In the genomic region with DNA sequence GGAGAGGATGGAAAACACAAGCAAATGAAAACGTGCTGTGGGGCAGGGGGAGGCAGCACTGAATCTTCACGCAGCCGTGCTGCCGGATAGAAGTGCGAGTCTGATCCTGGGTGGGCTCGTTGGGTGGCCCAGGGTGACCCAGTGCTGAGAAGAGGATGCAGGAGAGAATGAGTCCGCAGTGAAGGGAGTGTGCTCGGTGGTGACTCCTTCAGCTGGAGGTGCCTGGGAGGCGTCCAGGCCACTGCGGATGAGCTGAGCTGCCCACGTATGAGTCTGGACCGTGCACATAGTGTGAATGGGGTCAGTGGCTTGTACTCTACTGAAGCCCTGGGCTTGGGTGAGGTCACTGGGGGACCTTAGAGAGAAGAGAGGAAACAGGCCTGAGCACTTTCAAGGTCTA, we compare ENCODE assay signal across 26 cellular contexts.
DNase-seq lines count a peak whose midpoint lies in the region; ATAC-seq, FAIRE-seq and TF ChIP-seq lines count a peak whose summit lies in the region.
"Had no signal": no experiment of that assay in that cellular context is flagged by ENCODE, and none has a peak within 500 bp of the region (broad histone marks: within the 10 kb centered on the region; RNA-seq: fewer than 3 reads in every experiment).

No MANE protein-coding gene starts in this region.

- ATAC-seq in left ventricle myocardium superior = peak; percentile 47
- peak; percentile 20 for ATAC-seq in stimulated activated memory B cell treated with anti-CD40 and anti-IgM and Interleukin-4, amounts not matched to agents 10 μg/mL and 1 μg/mL and 100 μg/mL, for 72 hours
- ATAC-seq: A549 had no signal

- H3K9me3 ChIP-seq in left ventricle myocardium inferior (replicated peaks) (peaks cover 10% of the 10 kb centered on the region), OCI-LY7 (ENCODE audit: low read length) (no peaks in the 10 kb centered on the region)
- H3K9me3 ChIP-seq: A549, BE2C had no signal

- no TSS peak for BruUV-seq in OCI-LY7 (replicated peaks; lab: Mats Ljungman, UMichigan)

- H3K27ac Mint-ChIP-seq in nephron = peak overlapping the region in 2 of 3 experiments; percentile 11 to 82
- no peak overlapping the region for H3K27ac Mint-ChIP-seq in stimulated activated memory B cell treated with anti-CD40 and anti-IgM and Interleukin-4, amounts not matched to agents 10 μg/mL and 1 μg/mL and 100 μg/mL, for 72 hours
- H3K27ac Mint-ChIP-seq: CD14-positive monocyte; CD4-positive, alpha-beta T cell; CD8-positive, alpha-beta memory T cell had no signal

- no peaks in the 10 kb centered on the region for H3K9me2 ChIP-seq in OCI-LY7 (ENCODE audit: insufficient read depth, low read length)

- peaks cover 22% of the 10 kb centered on the region for H3K4me1 ChIP-seq in left ventricle myocardium inferior
- H3K4me1 ChIP-seq in OCI-LY7 (ENCODE audit: insufficient read depth, low read length, poor library complexity, severe bottlenecking) = no peaks in the 10 kb centered on the region
- H3K4me1 ChIP-seq: A549, BE2C had no signal

- H3K4me1 Mint-ChIP-seq in nephron = peaks cover 83% of the 10 kb centered on the region
- H3K4me1 Mint-ChIP-seq in stimulated activated memory B cell treated with anti-CD40 and anti-IgM and Interleukin-4, amounts not matched to agents 10 μg/mL and 1 μg/mL and 100 μg/mL, for 72 hours = no peaks in the 10 kb centered on the region
- H3K4me1 Mint-ChIP-seq: CD14-positive monocyte had no signal

- H3K36me3 ChIP-seq in left ventricle myocardium inferior (no peaks in the 10 kb centered on the region), OCI-LY7 (ENCODE audit: insufficient read depth, low read length) (no peaks in the 10 kb centered on the region)
- H3K36me3 ChIP-seq: BE2C; BLaER1 treated with 17β-estradiol and CSF1 and Interleukin-3, amounts not matched to agents 10 nM and 100 nM had no signal

- H3K27ac ChIP-seq in left ventricle myocardium inferior (replicated peaks) (no peak overlapping the region), OCI-LY7 (ENCODE audit: low read depth, low read length, poor library complexity, severe bottlenecking) (no peak overlapping the region)
- H3K27ac ChIP-seq: A549; BLaER1 treated with 17β-estradiol and CSF1 and Interleukin-3, amounts not matched to agents 10 nM and 100 nM; GM23248 had no signal

- H3K9me3 Mint-ChIP-seq in nephron = peaks cover 3% of the 10 kb centered on the region
- peaks cover 10% of the 10 kb centered on the region for H3K9me3 Mint-ChIP-seq in stimulated activated memory B cell treated with anti-CD40 and anti-IgM and Interleukin-4, amounts not matched to agents 10 μg/mL and 1 μg/mL and 100 μg/mL, for 72 hours

- DNase-seq in left ventricle myocardium superior (peak; percentile 60), left ventricle myocardium inferior (no peak), urothelium cell line (ENCODE audit: low spot score) (peak; percentile 12), DMS153 (lab: John Stamatoyannopoulos, UW) (no peak), OCI-LY7 (ENCODE audit: low spot score) (no peak)
- DNase-seq in stimulated activated naive CD4-positive, alpha-beta T cell treated with Interleukin-2 at 50 U/mL for 16 hours (lab: John Stamatoyannopoulos, UW) = no peak
- DNase-seq: 8988T; ACHN; AML-193; BE2C; CD4-positive, alpha-beta T cell; CD8-positive, alpha-beta memory T cell; DMS 273 treated with DMSO at 0.1 percent for 48 hours; DND-41; GM23248; H7; HCEC 1CT had no signal

- POLR2A ChIA-PET in OCI-LY7 (lab: Charles Lee) = no interaction called here

- FAIRE-seq in urothelium cell line (lab: Jason Lieb, UNC) = no peak
- FAIRE-seq: A549, D721Med, G401.6, GM12892, H1 had no signal

- CTCF ChIA-PET in OCI-LY7 (lab: Charles Lee; ENCODE audit: unreplicated experiment) = no interaction called here

- H3K36me3 Mint-ChIP-seq in nephron (ENCODE audit: low read depth) = no peaks in the 10 kb centered on the region
- H3K36me3 Mint-ChIP-seq in stimulated activated memory B cell treated with anti-CD40 and anti-IgM and Interleukin-4, amounts not matched to agents 10 μg/mL and 1 μg/mL and 100 μg/mL, for 72 hours = no peaks in the 10 kb centered on the region
- H3K36me3 Mint-ChIP-seq: CD14-positive monocyte; CD8-positive, alpha-beta memory T cell had no signal

- H3K79me2 ChIP-seq in OCI-LY7 (ENCODE audit: insufficient read depth, low read depth, low read length) = no peaks in the 10 kb centered on the region

- no peaks in the 10 kb centered on the region for H3K27me3 Mint-ChIP-seq in nephron (ENCODE audit: low read depth)
- H3K27me3 Mint-ChIP-seq in stimulated activated memory B cell treated with anti-CD40 and anti-IgM and Interleukin-4, amounts not matched to agents 10 μg/mL and 1 μg/mL and 100 μg/mL, for 72 hours = peaks cover 23% of the 10 kb centered on the region

- no peak overlapping the region for H3K4me3 ChIP-seq in left ventricle myocardium inferior
- H3K4me3 ChIP-seq in OCI-LY7 (ENCODE audit: low read depth, low read length, poor library complexity, severe bottlenecking) = no peak overlapping the region
- H3K4me3 ChIP-seq: A549; BLaER1 treated with 17β-estradiol and CSF1 and Interleukin-3, amounts not matched to agents 10 nM and 100 nM; GM23248 had no signal

- H3K4me2 ChIP-seq in OCI-LY7 (ENCODE audit: low read length) = no peak overlapping the region
- H3K4me2 ChIP-seq: A549; BLaER1 treated with 17β-estradiol and CSF1 and Interleukin-3, amounts not matched to agents 10 nM and 100 nM had no signal

- TF ChIP-seq CTCF in left ventricle myocardium inferior (IDR thresholded peaks at IDR 0.05; ENCODE audit: borderline replicate concordance) = no peak
- no peak for TF ChIP-seq CTCF in nephron (IDR thresholded peaks at IDR 0.05; ENCODE audit: unreplicated experiment in 3 of 3)
- no peak for TF ChIP-seq CTCF in OCI-LY7 (conservative IDR thresholded peaks at IDR 0.05; ENCODE audit: low read length)

- no peaks in the 10 kb centered on the region for H4K20me1 ChIP-seq in OCI-LY7 (ENCODE audit: insufficient read depth, low read length)
- H4K20me1 ChIP-seq: BLaER1 treated with 17β-estradiol and CSF1 and Interleukin-3, amounts not matched to agents 10 nM and 100 nM had no signal

- H3K27me3 ChIP-seq in left ventricle myocardium inferior (ENCODE audit: low read depth) = no peaks in the 10 kb centered on the region
- H3K27me3 ChIP-seq: BE2C; BLaER1 treated with 17β-estradiol and CSF1 and Interleukin-3, amounts not matched to agents 10 nM and 100 nM had no signal

- H2AFZ ChIP-seq in OCI-LY7 (ENCODE audit: low read length) = no peak overlapping the region
- H2AFZ ChIP-seq: GM23248 had no signal

- H3K4me3 Mint-ChIP-seq in nephron = no peak overlapping the region
- H3K4me3 Mint-ChIP-seq in stimulated activated memory B cell treated with anti-CD40 and anti-IgM and Interleukin-4, amounts not matched to agents 10 μg/mL and 1 μg/mL and 100 μg/mL, for 72 hours = no peak overlapping the region
- H3K4me3 Mint-ChIP-seq: CD4-positive, alpha-beta T cell; CD8-positive, alpha-beta memory T cell had no signal

- intact Hi-C loops in left ventricle myocardium superior (cut with micrococcal nuclease) = no loop called here
- intact Hi-C loops in left ventricle myocardium inferior (cut with micrococcal nuclease) = no loop called here
- intact Hi-C loops in OCI-LY7 (cut with micrococcal nuclease; ENCODE audit: unreplicated experiment) = no loop called here

Comparison
In these comparisons a context has a peak if more than half of its experiments do, and no peak if none do; other contexts are left out.
1. DNase-seq: peak in left ventricle myocardium superior (single experiment) and urothelium cell line (single experiment); none in left ventricle myocardium inferior (single experiment), DMS153 (single experiment), stimulated activated naive CD4-positive, alpha-beta T cell treated with Interleukin-2 at 50 U/mL for 16 hours (single experiment) and OCI-LY7 (single experiment).